In genomic region chr17:78541488-78542237, GRCh38 we compare ENCODE assay signal across 1 cellular context.
A peak's percentile ranks its signal among the peaks of the same experiment; 100 is the strongest.
TF ChIP-seq lines count a peak whose summit lies in the region.

No MANE protein-coding gene starts in this region.

TF ChIP-seq in A549, 52 proteins besides CTCF, POLR2A, EP300 and RAD21 (continued from another document):
- no peak for TF ChIP-seq POLR2AphosphoS2 (conservative IDR thresholded peaks at IDR 0.05; ENCODE audit: low read length)
- peak; percentile 36 to 44; a peak in 1 of 5 replicates for TF ChIP-seq JUN (IDR thresholded peaks at IDR 0.05)
- no peak for TF ChIP-seq KDM5A (IDR thresholded peaks at IDR 0.05)
- TF ChIP-seq FOSL2 (IDR thresholded peaks at IDR 0.05), result peak; percentile 41; the same call in 1 of the 2 replicates
- peak; percentile 90 for TF ChIP-seq FOSL2 (CRISPR knock-in tag; IDR thresholded peaks at IDR 0.05)
- no peak for TF ChIP-seq ZC3H11A (IDR thresholded peaks at IDR 0.05)
- TF ChIP-seq REST (IDR thresholded peaks at IDR 0.05), result no peak
- TF ChIP-seq HOXA7 (CRISPR knock-in tag; IDR thresholded peaks at IDR 0.05), result peak; percentile 71; the same call in 1 of the 2 replicates
- TF ChIP-seq USF2 (IDR thresholded peaks at IDR 0.05), result no peak
- no peak for TF ChIP-seq MAX (IDR thresholded peaks at IDR 0.05)
- no peak for TF ChIP-seq NPAS2 (CRISPR knock-in tag; IDR thresholded peaks at IDR 0.05; ENCODE audit: borderline replicate concordance)
- TF ChIP-seq GATA3 (IDR thresholded peaks at IDR 0.05; ENCODE audit: borderline replicate concordance), result no peak
- TF ChIP-seq TFCP2L1 (CRISPR knock-in tag; IDR thresholded peaks at IDR 0.05), result no peak
- TF ChIP-seq HOXB13 (CRISPR knock-in tag; IDR thresholded peaks at IDR 0.05; ENCODE audit: low read depth), result no peak
- TF ChIP-seq RCOR1 (IDR thresholded peaks at IDR 0.05; ENCODE audit: low read depth, low read length), result no peak
- no peak for TF ChIP-seq FOXS1 (CRISPR knock-in tag; IDR thresholded peaks at IDR 0.05)
- no peak for TF ChIP-seq NR3C1 (IDR thresholded peaks at IDR 0.05)
- peak; percentile 65 for TF ChIP-seq NFE2L2 (conservative IDR thresholded peaks at IDR 0.05; ENCODE audit: low read length)
- TF ChIP-seq CBX8 (IDR thresholded peaks at IDR 0.05), result no peak
- no peak for TF ChIP-seq HEYL (CRISPR knock-in tag; IDR thresholded peaks at IDR 0.05)
- no peak for TF ChIP-seq PHF8 (IDR thresholded peaks at IDR 0.05; ENCODE audit: borderline replicate concordance, low read depth)
- no peak for TF ChIP-seq BHLHE40 (IDR thresholded peaks at IDR 0.05; ENCODE audit: low read depth, low read length)
- TF ChIP-seq JUNB (IDR thresholded peaks at IDR 0.05), result peak; percentile 31; the same call in 1 of the 2 replicates
- no peak for TF ChIP-seq MAZ (IDR thresholded peaks at IDR 0.05; ENCODE audit: borderline replicate concordance, low read depth, low read length)
- TF ChIP-seq EHF (CRISPR knock-in tag; IDR thresholded peaks at IDR 0.05), result no peak
- peak; percentile 39 to 68; a peak in 2 of 4 replicates for TF ChIP-seq CEBPB (IDR thresholded peaks at IDR 0.05)
- no peak for TF ChIP-seq HES2 (IDR thresholded peaks at IDR 0.05)
- TF ChIP-seq, protein P1, sequence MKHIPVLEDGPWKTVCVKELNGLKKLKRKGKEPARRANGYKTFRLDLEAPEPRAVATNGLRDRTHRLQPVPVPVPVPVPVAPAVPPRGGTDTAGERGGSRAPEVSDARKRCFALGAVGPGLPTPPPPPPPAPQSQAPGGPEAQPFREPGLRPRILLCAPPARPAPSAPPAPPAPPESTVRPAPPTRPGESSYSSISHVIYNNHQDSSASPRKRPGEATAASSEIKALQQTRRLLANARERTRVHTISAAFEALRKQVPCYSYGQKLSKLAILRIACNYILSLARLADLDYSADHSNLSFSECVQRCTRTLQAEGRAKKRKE (CRISPR knock-in tag; IDR thresholded peaks at IDR 0.05; ENCODE audit: low read depth), result no peak; the same call in 1 of the 2 replicates
- TF ChIP-seq CBX2 (IDR thresholded peaks at IDR 0.05; ENCODE audit: borderline replicate concordance, low read depth), result no peak
